25 cellular contexts compared by ENCODE assay signal in the genomic region with DNA sequence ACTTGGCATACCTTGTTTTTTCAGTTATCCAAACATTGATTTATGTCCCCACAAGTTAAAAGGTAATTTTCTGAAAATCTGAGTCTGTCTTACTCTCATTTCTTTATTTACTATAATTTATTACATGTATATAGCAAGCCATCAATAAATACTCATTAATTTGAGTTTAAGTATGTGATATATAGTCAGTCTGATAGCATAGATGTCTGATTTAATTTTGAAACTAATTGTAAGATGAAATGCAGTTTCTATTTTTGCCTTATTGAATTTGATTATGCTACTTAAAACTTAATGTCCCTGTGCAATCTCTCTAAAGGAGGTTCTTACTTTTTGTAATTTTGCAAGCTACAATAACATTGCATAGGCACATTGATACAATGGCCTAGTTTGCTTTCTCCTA.
DNase-seq lines count a peak whose midpoint lies in the region; ATAC-seq, FAIRE-seq and TF ChIP-seq lines count a peak whose summit lies in the region.
"Had no signal": no experiment of that assay in that cellular context is flagged by ENCODE, and none has a peak within 500 bp of the region (broad histone marks: within the 10 kb centered on the region; RNA-seq: fewer than 3 reads in every experiment).

No MANE protein-coding gene starts in this region.

- CTCF ChIA-PET in SK-N-SH (lab: Yijun Ruan, JAX) (no interaction called here), PC-9 (lab: Charles Lee) (no interaction called here)

- no peak for TF ChIP-seq EP300 in SK-N-SH (IDR thresholded peaks at IDR 0.05; ENCODE audit: borderline replicate concordance in 1 of 2, low read depth in 1 of 2, low read length in 1 of 2)

- no peak for TF ChIP-seq CTCF in SK-N-SH (IDR thresholded peaks at IDR 0.05)
- TF ChIP-seq CTCF in PC-9 (conservative IDR thresholded peaks at IDR 0.05): no peak
- no peak for TF ChIP-seq CTCF in WERI-Rb-1 (IDR thresholded peaks at IDR 0.05; ENCODE audit: low read depth, low read length)

- no peak overlapping the region for H3K27ac ChIP-seq in SK-N-SH (ENCODE audit: low read depth in 2 of 2, low read length in 1 of 2)
- no peak overlapping the region for H3K27ac ChIP-seq in PC-9
- H3K27ac ChIP-seq in effector memory CD4-positive, alpha-beta T cell (ENCODE audit: insufficient read depth, low read length, poor library complexity, severe bottlenecking): no peak overlapping the region
- H3K27ac ChIP-seq in WERI-Rb-1: no peak overlapping the region
- H3K27ac ChIP-seq: 22Rv1, BLaER1 had no signal

- no TSS peak for BruUV-seq in PC-9 (replicated peaks; lab: Mats Ljungman, UMichigan)

- peak; percentile 60; the same call in 2 of the 3 replicates for ATAC-seq in SK-N-SH treated with all-trans-retinoic acid at 6 μM for 48 hours
- ATAC-seq: GM12878 had no signal

- H4K20me1 ChIP-seq in SK-N-SH (ENCODE audit: insufficient read depth): no peaks in the 10 kb centered on the region
- no peaks in the 10 kb centered on the region for H4K20me1 ChIP-seq in PC-9 (ENCODE audit: insufficient read depth)
- H4K20me1 ChIP-seq: BLaER1 had no signal

- H3K79me2 ChIP-seq in SK-N-SH (ENCODE audit: insufficient read depth) (no peaks in the 10 kb centered on the region), PC-9 (ENCODE audit: low read depth) (no peaks in the 10 kb centered on the region)

- H3K9me2 ChIP-seq in SK-N-SH (no peaks in the 10 kb centered on the region), PC-9 (ENCODE audit: insufficient read depth) (no peaks in the 10 kb centered on the region)

- no peaks in the 10 kb centered on the region for H3K27me3 ChIP-seq in SK-N-SH (ENCODE audit: insufficient read depth)
- no peaks in the 10 kb centered on the region for H3K27me3 ChIP-seq in PC-9 (ENCODE audit: insufficient read depth, low read depth)
- H3K27me3 ChIP-seq in effector memory CD4-positive, alpha-beta T cell (replicated peaks; ENCODE audit: control insufficient read depth, insufficient read depth, low read length, poor library complexity, severe bottlenecking): no peaks in the 10 kb centered on the region
- no peaks in the 10 kb centered on the region for H3K27me3 ChIP-seq in WERI-Rb-1 (ENCODE audit: insufficient read depth, low read depth, severe bottlenecking)
- H3K27me3 ChIP-seq: BE2C, BLaER1 had no signal

- H3K9me3 ChIP-seq in SK-N-SH (no peaks in the 10 kb centered on the region), PC-9 (ENCODE audit: insufficient read depth, low read depth) (no peaks in the 10 kb centered on the region), WERI-Rb-1 (ENCODE audit: severe bottlenecking) (peaks cover 3% of the 10 kb centered on the region)
- H3K9me3 ChIP-seq in effector memory CD4-positive, alpha-beta T cell (ENCODE audit: control insufficient read depth, low read length): no peaks in the 10 kb centered on the region
- H3K9me3 ChIP-seq: BE2C, BLaER1 had no signal

- H2AFZ ChIP-seq in SK-N-SH (ENCODE audit: low read depth): no peak overlapping the region
- 0 out of 2 replicates have a peak overlapping the region, but pooled peaks have one; percentile 8 for H2AFZ ChIP-seq in PC-9

- no peak overlapping the region for H3K4me2 ChIP-seq in SK-N-SH
- H3K4me2 ChIP-seq in PC-9: no peak overlapping the region
- H3K4me2 ChIP-seq: BLaER1 had no signal

- no peak overlapping the region for H3K9ac ChIP-seq in SK-N-SH
- H3K9ac ChIP-seq: BLaER1 had no signal

- peak; percentile 17 for FAIRE-seq in frontal cortex (lab: Jason Lieb, UNC)
- FAIRE-seq: GM12878, GM12892, GM18507 had no signal

- intact Hi-C loops in PC-9 (cut with micrococcal nuclease; ENCODE audit: unreplicated experiment): no loop called here

- H3K4me3 ChIP-seq in SK-N-SH (ENCODE audit: low read depth in 2 of 2, low read length in 1 of 2) (no peak overlapping the region), PC-9 (no peak overlapping the region), WERI-Rb-1 (ENCODE audit: low read depth, low read length) (no peak overlapping the region)
- no peak overlapping the region for H3K4me3 ChIP-seq in effector memory CD4-positive, alpha-beta T cell (ENCODE audit: insufficient read depth, low read depth, low read length, poor library complexity, severe bottlenecking)
- H3K4me3 ChIP-seq: BLaER1, GM12878 had no signal

- H3F3A ChIP-seq in SK-N-SH (replicated peaks; ENCODE audit: insufficient read depth): no peaks in the 10 kb centered on the region
- no peaks in the 10 kb centered on the region for H3F3A ChIP-seq in PC-9 (ENCODE audit: insufficient read depth, low read depth)

- TF ChIP-seq RAD21 in SK-N-SH (IDR thresholded peaks at IDR 0.05; ENCODE audit: low read length): no peak

- H3K36me3 ChIP-seq in SK-N-SH (replicated peaks in 1 of 2; ENCODE audit: control insufficient read depth in 1 of 2, insufficient read depth in 2 of 2, low read length in 1 of 2): no peaks in the 10 kb centered on the region
- no peaks in the 10 kb centered on the region for H3K36me3 ChIP-seq in PC-9 (ENCODE audit: low read depth)
- H3K36me3 ChIP-seq in effector memory CD4-positive, alpha-beta T cell (ENCODE audit: control insufficient read depth, insufficient read depth, low read length): no peaks in the 10 kb centered on the region
- H3K36me3 ChIP-seq in WERI-Rb-1: no peaks in the 10 kb centered on the region
- H3K36me3 ChIP-seq: BE2C, BLaER1 had no signal

- H3K4me1 ChIP-seq in SK-N-SH (ENCODE audit: control insufficient read depth in 1 of 2, insufficient read depth in 2 of 2, low read depth in 1 of 2, low read length in 1 of 2) (no peaks in the 10 kb centered on the region), PC-9 (replicated peaks; ENCODE audit: insufficient read depth) (no peaks in the 10 kb centered on the region)
- H3K4me1 ChIP-seq in effector memory CD4-positive, alpha-beta T cell (ENCODE audit: control insufficient read depth, insufficient read depth, low read length, poor library complexity, severe bottlenecking): no peaks in the 10 kb centered on the region
- H3K4me1 ChIP-seq: BLaER1 had no signal

- POLR2A ChIA-PET in SK-N-SH (lab: Yijun Ruan, JAX) (no interaction called here), PC-9 (lab: Charles Lee; ENCODE audit: unreplicated experiment) (no interaction called here)

- DNase-seq in SK-N-SH: no peak
- no peak for DNase-seq in PC-9
- no peak for DNase-seq in frontal cortex (ENCODE audit: low spot score in 2 of 2)
- no peak for DNase-seq in effector memory CD4-positive, alpha-beta T cell
- no peak for DNase-seq in WERI-Rb-1
- DNase-seq: ACHN; BE2C; C1 segment of cervical spinal cord; CD4-positive, alpha-beta memory T cell; CD4-positive, CD25-positive, alpha-beta regulatory T cell; CD8-positive, alpha-beta memory T cell; COR-L47; DMS 273 treated with DMSO at 0.1 percent for 48 hours; DMS153; DMS53; DMS79; DND-41; EL; GDM1 had no signal

TF ChIP-seq in SK-N-SH treated with all-trans-retinoic acid at 6 μM for 48 hours, 23 proteins besides CTCF, POLR2A, EP300 and RAD21 (continues in another document):
- TF ChIP-seq CSDC2 (CRISPR knock-in tag; IDR thresholded peaks at IDR 0.05) (no peak), ISL1 (CRISPR knock-in tag; IDR thresholded peaks at IDR 0.05) (peak; percentile 98), ESRRG (CRISPR knock-in tag; IDR thresholded peaks at IDR 0.05) (no peak), ZFP3 (CRISPR knock-in tag; IDR thresholded peaks at IDR 0.05) (no peak)

TF ChIP-seq in SK-N-SH, 30 proteins besides CTCF, POLR2A, EP300 and RAD21:
- TF ChIP-seq CHD2 (IDR thresholded peaks at IDR 0.05; ENCODE audit: low read length, partially characterized antibody) (no peak), TAF1 (IDR thresholded peaks at IDR 0.05; ENCODE audit: borderline replicate concordance, low read depth, low read length) (no peak), RFX5 (IDR thresholded peaks at IDR 0.05; ENCODE audit: low read length) (no peak), NRF1 (IDR thresholded peaks at IDR 0.05; ENCODE audit: low read depth, low read length) (no peak), GABPA (IDR thresholded peaks at IDR 0.05; ENCODE audit: low read depth) (no peak), TCF12 (IDR thresholded peaks at IDR 0.05) (no peak), FOXJ3 (CRISPR knock-in tag; IDR thresholded peaks at IDR 0.05) (no peak), JUND (IDR thresholded peaks at IDR 0.05) (no peak), ELF1 (IDR thresholded peaks at IDR 0.05) (no peak)
- TF ChIP-seq, protein P1, sequence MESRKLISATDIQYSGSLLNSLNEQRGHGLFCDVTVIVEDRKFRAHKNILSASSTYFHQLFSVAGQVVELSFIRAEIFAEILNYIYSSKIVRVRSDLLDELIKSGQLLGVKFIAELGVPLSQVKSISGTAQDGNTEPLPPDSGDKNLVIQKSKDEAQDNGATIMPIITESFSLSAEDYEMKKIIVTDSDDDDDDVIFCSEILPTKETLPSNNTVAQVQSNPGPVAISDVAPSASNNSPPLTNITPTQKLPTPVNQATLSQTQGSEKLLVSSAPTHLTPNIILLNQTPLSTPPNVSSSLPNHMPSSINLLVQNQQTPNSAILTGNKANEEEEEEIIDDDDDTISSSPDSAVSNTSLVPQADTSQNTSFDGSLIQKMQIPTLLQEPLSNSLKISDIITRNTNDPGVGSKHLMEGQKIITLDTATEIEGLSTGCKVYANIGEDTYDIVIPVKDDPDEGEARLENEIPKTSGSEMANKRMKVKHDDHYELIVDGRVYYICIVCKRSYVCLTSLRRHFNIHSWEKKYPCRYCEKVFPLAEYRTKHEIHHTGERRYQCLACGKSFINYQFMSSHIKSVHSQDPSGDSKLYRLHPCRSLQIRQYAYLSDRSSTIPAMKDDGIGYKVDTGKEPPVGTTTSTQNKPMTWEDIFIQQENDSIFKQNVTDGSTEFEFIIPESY (IDR thresholded peaks at IDR 0.05; ENCODE audit: borderline replicate concordance, low read depth): no peak
- TF ChIP-seq, protein P2, sequence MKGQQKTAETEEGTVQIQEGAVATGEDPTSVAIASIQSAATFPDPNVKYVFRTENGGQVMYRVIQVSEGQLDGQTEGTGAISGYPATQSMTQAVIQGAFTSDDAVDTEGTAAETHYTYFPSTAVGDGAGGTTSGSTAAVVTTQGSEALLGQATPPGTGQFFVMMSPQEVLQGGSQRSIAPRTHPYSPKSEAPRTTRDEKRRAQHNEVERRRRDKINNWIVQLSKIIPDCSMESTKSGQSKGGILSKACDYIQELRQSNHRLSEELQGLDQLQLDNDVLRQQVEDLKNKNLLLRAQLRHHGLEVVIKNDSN (IDR thresholded peaks at IDR 0.05; ENCODE audit: borderline replicate concordance, low read depth): no peak
